In the genomic region with DNA sequence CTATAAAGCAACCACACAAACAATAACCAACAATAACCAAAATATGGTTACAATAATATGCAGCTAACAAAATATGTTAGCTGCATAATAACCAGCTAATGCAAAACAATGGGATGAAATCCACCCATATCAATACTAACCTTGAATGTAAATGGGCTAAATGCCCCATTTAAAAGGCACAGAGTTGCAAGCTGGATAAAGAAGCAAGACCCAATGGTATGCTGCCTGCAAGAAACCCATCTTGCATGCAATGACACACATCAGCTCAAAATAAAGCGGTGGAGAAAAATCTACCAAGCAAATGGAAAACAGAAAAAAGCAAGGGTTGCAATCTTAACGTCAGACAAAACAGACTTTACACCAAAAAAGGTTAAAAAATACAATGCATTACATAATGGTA, we compare ENCODE assay signal across 29 cellular contexts.
"Had no signal": no experiment of that assay in that cellular context is flagged by ENCODE, and none has a peak within 500 bp of the region (broad histone marks: within the 10 kb centered on the region; RNA-seq: fewer than 3 reads in every experiment).

No MANE protein-coding gene starts in this region.

- H3K9me3 ChIP-seq: adrenal gland had no signal

- H3K36me3 ChIP-seq: adrenal gland, ascending aorta, brain microvascular endothelial cell, breast epithelium, cardiac muscle cell had no signal

- H3K27ac ChIP-seq: adrenal gland, ascending aorta, body of pancreas, brain microvascular endothelial cell, breast epithelium, cardiac muscle cell had no signal

- DNase-seq: activated effector memory CD4-positive, alpha-beta T cell treated with anti-CD3 and anti-CD28 coated beads, Interleukin-2, amount 50 U/mL, for 16 hours; activated effector memory CD4-positive, alpha-beta T cell treated with Interleukin-2 at 50 U/mL for 16 hours; activated gamma-delta T cell; activated gamma-delta T cell treated with Interleukin-2 at 50 U/mL for 16 hours; activated naive CD4-positive, alpha-beta T cell; activated naive CD4-positive, alpha-beta T cell treated with anti-CD3 and anti-CD28 coated beads for 36 hours; activated naive CD4-positive, alpha-beta T cell treated with anti-CD3 and anti-CD28 coated beads, Interleukin-2, amount 10 ng/mL, durations not matched to agents 7 days and 5 days; activated naive CD4-positive, alpha-beta T cell treated with anti-CD3 and anti-CD28 coated beads, Interleukin-2, amount 50 U/mL, for 16 hours; activated naive CD4-positive, alpha-beta T cell treated with Interleukin-2 at 50 U/mL for 16 hours; activated naive CD8-positive, alpha-beta T cell treated with anti-CD3 and anti-CD28 coated beads for 36 hours; activated naive CD8-positive, alpha-beta T cell treated with anti-CD3 and anti-CD28 coated beads, Interleukin-2, amount 10 ng/mL, durations not matched to agents 7 days and 5 days; activated naive CD8-positive, alpha-beta T cell treated with anti-CD3 and anti-CD28 coated beads, Interleukin-2, amount 50 U/mL, for 24 hours; activated T-cell treated with anti-CD3 and anti-CD28 coated beads, Interleukin-2, amount 50 U/mL, for 24 hours; activated T-cell treated with anti-CD3 and anti-CD28 coated beads, Interleukin-2, amount 50 U/mL, for 4 hours; activated T-cell treated with anti-CD3 and anti-CD28 coated beads, Interleukin-2, amount 50 U/mL, for 48 hours; activated T-cell treated with anti-CD3 and anti-CD28 coated beads, Interleukin-2, amount 50 U/mL, for 72 hours; adrenal gland; amniotic stem cell; amygdala; anterior cingulate cortex; aorta; body of pancreas; brain microvascular endothelial cell; caudate nucleus; central memory CD4-positive, alpha-beta T cell; cerebellar nuclear complex had no signal

- H3K4me3 ChIP-seq: adrenal gland, ascending aorta, body of pancreas, breast epithelium, cardiac muscle cell had no signal

- H3K4me1 ChIP-seq: adrenal gland, ascending aorta, body of pancreas, breast epithelium had no signal
